8 cellular contexts compared by ENCODE assay signal in genomic region chr14:91510171-91511013, GRCh38. TPM values are rescaled to one million over a fixed set of nuclear protein-coding genes. Genes with fewer than 3 reads are reported as not detected.
A peak's percentile ranks its signal among the peaks of the same experiment; 100 is the strongest.
DNase-seq lines count a peak whose midpoint lies in the region; ATAC-seq and TF ChIP-seq lines count a peak whose summit lies in the region.

Gene PPP4R3A, minus strand, starts transcription at chr14:91510310. Its CDS starts 663 bp downstream, at chr14:91509647.

- peaks cover 0 to 16% (median 0%) of the 10 kb centered on the region in 6 donors for H3K36me3 ChIP-seq in spleen

- intact Hi-C loops in spleen (cut with DNase I; ENCODE audit: low total_unique reads), result no loop called here

- H3K36me3 Mint-ChIP-seq in WTC11, result peaks cover 28% of the 10 kb centered on the region
- peaks cover 0 to 7% (median 3%) of the 10 kb centered on the region in 3 donors for H3K36me3 Mint-ChIP-seq in immature natural killer cell

- H3K9me3 ChIP-seq in AG04450 (ENCODE audit: control insufficient read depth, insufficient read depth, low read length), result peaks cover 2% of the 10 kb centered on the region; the same call in 1 of the 2 replicates
- H3K9me3 ChIP-seq in spleen, result no peaks in the 10 kb centered on the region

- DNase-seq in AG04450 (ENCODE audit: low read depth, low spot score) (peak; percentile 96), NCI-H226 (peak; percentile 96), WTC11 (ENCODE audit: low spot score) (peak; percentile 90), cardiac fibroblast (ENCODE audit: low read depth in 2 of 2) (peak; percentile 97 to 98), immature natural killer cell (peak; percentile 94 to 96 (median 95)), spleen (peak; percentile 99)

- H3K4me1 Mint-ChIP-seq in WTC11, result peaks cover 20% of the 10 kb centered on the region
- H3K4me1 Mint-ChIP-seq in immature natural killer cell, result peaks cover 34 to 42% of the 10 kb centered on the region in 2 donors

- POLR2A ChIA-PET in AG04450 (lab: Yijun Ruan, JAX), result interaction anchor here (0.6 to 0.7 kb wide), 2 partner anchors 77 to 164 kb away, joined by 4 to 6 read pairs; no protein-coding TSS in a partner anchor
- POLR2A ChIA-PET in WTC11 (lab: Charles Lee), result interaction anchor here (0.6 to 1.0 kb wide), 3 partner anchors 57 to 207 kb away, joined by 3 to 4 read pairs (median 3); no protein-coding TSS in a partner anchor

- WGBS in spleen, 5 donors, result 0 to 1% (median 0%) methylated on average over 55 to 95 of the region's 95 CpGs

- TF ChIP-seq CTCF in AG04450 (IDR thresholded peaks at IDR 0.05; ENCODE audit: low read depth, low read length) (no peak), WTC11 (IDR thresholded peaks at IDR 0.05) (no peak), cardiac fibroblast (IDR thresholded peaks at IDR 0.05; ENCODE audit: low read depth, low read length) (no peak), spleen (IDR thresholded peaks at IDR 0.05 in 8 of 11, conservative IDR thresholded peaks at IDR 0.05 in 3 of 11) (peak in 2 of 11 experiments; percentile 10 to 11)

- peaks cover 32 to 48% (median 41%) of the 10 kb centered on the region in 6 donors for H3K4me1 ChIP-seq in spleen

- TF ChIP-seq POLR2A in spleen (IDR thresholded peaks at IDR 0.05), result peak; percentile 40 to 73 (median 72)

- H3K4me3 Mint-ChIP-seq in WTC11 (peak within 1 kb of the TSS; percentile 99), immature natural killer cell (peak within 1 kb of the TSS; percentile 98 to 100 (median 98))

- H3K9me3 Mint-ChIP-seq in WTC11 (no peaks in the 10 kb centered on the region), immature natural killer cell (no peaks in the 10 kb centered on the region)

- CTCF ChIA-PET in AG04450 (lab: Charles Lee), result no interaction called here
- CTCF ChIA-PET in WTC11 (lab: Charles Lee), result no interaction called here

- H3K27me3 ChIP-seq in AG04450 (ENCODE audit: control insufficient read depth, insufficient read depth, low read length) (no peaks in the 10 kb centered on the region), spleen (replicated peaks in 1 of 7) (no peaks in the 10 kb centered on the region)

- H3K4me3 ChIP-seq in AG04450 (ENCODE audit: low read depth, low read length), result peak within 1 kb of the TSS; percentile 89
- H3K4me3 ChIP-seq in cardiac fibroblast (replicated peaks in 1 of 2; ENCODE audit: low read depth in 2 of 2, low read length in 2 of 2), result peak within 1 kb of the TSS; percentile 92 to 95
- peak within 1 kb of the TSS; percentile 84 to 99 (median 95) for H3K4me3 ChIP-seq in spleen

- H3K27ac ChIP-seq in AG04450 (ENCODE audit: low read depth, low read length) (peak within 1 kb of the TSS; percentile 99), spleen (peak within 1 kb of the TSS; percentile 99 to 100 (median 99))

- H3K27me3 Mint-ChIP-seq in WTC11 (ENCODE audit: low read depth) (peaks cover 3% of the 10 kb centered on the region; the same call in 1 of the 2 replicates), immature natural killer cell (ENCODE audit: low read depth in 3 of 3) (peaks cover 7 to 19% (median 16%) of the 10 kb centered on the region in 3 donors)

- ATAC-seq in GM18909 (IDR thresholded peaks at IDR 0.05; ENCODE audit: poor library complexity, unreplicated experiment) (peak; percentile 84), HG03175 (IDR thresholded peaks at IDR 0.05; ENCODE audit: unreplicated experiment) (peak; percentile 85), WTC11 (peak; percentile 86)

- H3K27ac Mint-ChIP-seq in WTC11 (peak within 1 kb of the TSS; percentile 100), immature natural killer cell (peak within 1 kb of the TSS; percentile 99 to 100 (median 99))

TF ChIP-seq in WTC11, 78 proteins besides CTCF, POLR2A, EP300 and RAD21 (continues in another document):
- TF ChIP-seq TEAD1 (CRISPR knock-in tag; IDR thresholded peaks at IDR 0.05), result peak; percentile 86
- peak; percentile 66; the same call in 1 of the 2 replicates for TF ChIP-seq TEAD4 (CRISPR knock-in tag; IDR thresholded peaks at IDR 0.05)
- TF ChIP-seq ESRRA (CRISPR knock-in tag; IDR thresholded peaks at IDR 0.05; ENCODE audit: borderline replicate concordance), result 0 out of 2 replicates have a peak, but pooled peaks have one; percentile 23
- TF ChIP-seq RORB (CRISPR knock-in tag; IDR thresholded peaks at IDR 0.05), result no peak
- peak; percentile 76; the same call in 1 of the 2 replicates for TF ChIP-seq TP53 (CRISPR knock-in tag; IDR thresholded peaks at IDR 0.05)
- TF ChIP-seq, protein P1, sequence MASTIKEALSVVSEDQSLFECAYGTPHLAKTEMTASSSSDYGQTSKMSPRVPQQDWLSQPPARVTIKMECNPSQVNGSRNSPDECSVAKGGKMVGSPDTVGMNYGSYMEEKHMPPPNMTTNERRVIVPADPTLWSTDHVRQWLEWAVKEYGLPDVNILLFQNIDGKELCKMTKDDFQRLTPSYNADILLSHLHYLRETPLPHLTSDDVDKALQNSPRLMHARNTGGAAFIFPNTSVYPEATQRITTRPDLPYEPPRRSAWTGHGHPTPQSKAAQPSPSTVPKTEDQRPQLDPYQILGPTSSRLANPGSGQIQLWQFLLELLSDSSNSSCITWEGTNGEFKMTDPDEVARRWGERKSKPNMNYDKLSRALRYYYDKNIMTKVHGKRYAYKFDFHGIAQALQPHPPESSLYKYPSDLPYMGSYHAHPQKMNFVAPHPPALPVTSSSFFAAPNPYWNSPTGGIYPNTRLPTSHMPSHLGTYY (CRISPR knock-in tag; IDR thresholded peaks at IDR 0.05), result no peak
- TF ChIP-seq SOX15 (CRISPR knock-in tag; IDR thresholded peaks at IDR 0.05), result no peak
- TF ChIP-seq, protein P2, sequence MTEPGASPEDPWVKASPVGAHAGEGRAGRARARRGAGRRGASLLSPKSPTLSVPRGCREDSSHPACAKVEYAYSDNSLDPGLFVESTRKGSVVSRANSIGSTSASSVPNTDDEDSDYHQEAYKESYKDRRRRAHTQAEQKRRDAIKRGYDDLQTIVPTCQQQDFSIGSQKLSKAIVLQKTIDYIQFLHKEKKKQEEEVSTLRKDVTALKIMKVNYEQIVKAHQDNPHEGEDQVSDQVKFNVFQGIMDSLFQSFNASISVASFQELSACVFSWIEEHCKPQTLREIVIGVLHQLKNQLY (CRISPR knock-in tag; IDR thresholded peaks at IDR 0.05), result no peak
- no peak; the same call in 1 of the 2 replicates for TF ChIP-seq ELF4 (CRISPR knock-in tag; IDR thresholded peaks at IDR 0.05; ENCODE audit: low read depth)
- no peak for TF ChIP-seq NFATC4 (CRISPR knock-in tag; IDR thresholded peaks at IDR 0.05)
- peak; percentile 90 for TF ChIP-seq ATF1 (CRISPR knock-in tag; IDR thresholded peaks at IDR 0.05)
- no peak for TF ChIP-seq IRF2 (CRISPR knock-in tag; IDR thresholded peaks at IDR 0.05; ENCODE audit: borderline replicate concordance, low read depth)
- TF ChIP-seq FOXJ3 (CRISPR knock-in tag; IDR thresholded peaks at IDR 0.05; ENCODE audit: borderline replicate concordance), result no peak
- no peak for TF ChIP-seq NR1H2 (CRISPR knock-in tag; IDR thresholded peaks at IDR 0.05)
- peak; percentile 96 for TF ChIP-seq E2F5 (CRISPR knock-in tag; IDR thresholded peaks at IDR 0.05)
- TF ChIP-seq, protein P3, sequence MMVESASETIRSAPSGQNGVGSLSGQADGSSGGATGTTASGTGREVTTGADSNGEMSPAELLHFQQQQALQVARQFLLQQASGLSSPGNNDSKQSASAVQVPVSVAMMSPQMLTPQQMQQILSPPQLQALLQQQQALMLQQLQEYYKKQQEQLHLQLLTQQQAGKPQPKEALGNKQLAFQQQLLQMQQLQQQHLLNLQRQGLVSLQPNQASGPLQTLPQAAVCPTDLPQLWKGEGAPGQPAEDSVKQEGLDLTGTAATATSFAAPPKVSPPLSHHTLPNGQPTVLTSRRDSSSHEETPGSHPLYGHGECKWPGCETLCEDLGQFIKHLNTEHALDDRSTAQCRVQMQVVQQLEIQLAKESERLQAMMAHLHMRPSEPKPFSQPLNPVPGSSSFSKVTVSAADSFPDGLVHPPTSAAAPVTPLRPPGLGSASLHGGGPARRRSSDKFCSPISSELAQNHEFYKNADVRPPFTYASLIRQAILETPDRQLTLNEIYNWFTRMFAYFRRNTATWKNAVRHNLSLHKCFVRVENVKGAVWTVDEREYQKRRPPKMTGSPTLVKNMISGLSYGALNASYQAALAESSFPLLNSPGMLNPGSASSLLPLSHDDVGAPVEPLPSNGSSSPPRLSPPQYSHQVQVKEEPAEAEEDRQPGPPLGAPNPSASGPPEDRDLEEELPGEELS (CRISPR knock-in tag; IDR thresholded peaks at IDR 0.05), result peak; percentile 62
- TF ChIP-seq ZNF512 (CRISPR knock-in tag; IDR thresholded peaks at IDR 0.05; ENCODE audit: borderline replicate concordance), result no peak
- TF ChIP-seq ZNF423 (CRISPR knock-in tag; IDR thresholded peaks at IDR 0.05), result no peak

RNA-seq across cellular contexts. Expression of gene PPP4R3A, which starts in this region (rescaled TPM):
- polyA plus RNA-seq in AG04450 (2011; rRNA removed) (42.4 and 46.9 TPM in 2 replicates), immature natural killer cell (100 to 1,000 TPM in 1 of 3 donors, 10 to 100 TPM in 2; 39.4 to 113 (median 46.8) TPM), spleen (10 to 100 TPM; 53.9 to 76.5 (median 56.2) TPM)
- 32.7 and 45.1 TPM in 2 replicates for polyA minus RNA-seq in AG04450 (2011; rRNA and poly(A)+ RNA removed)
- total RNA-seq in WTC11 (2021) (102 to 124 TPM (median 105 TPM) in 3 replicates), spleen (100 to 1,000 TPM in 6 of 7 donors, 10 to 100 TPM in 1; 90.5 to 119 (median 109) TPM)

Comparison
In these comparisons a context has a peak if more than half of its experiments do, and no peak if none do; other contexts are left out.
1. Peak in every context shown above with its lines: DNase-seq, ATAC-seq, H3K4me3 ChIP-seq and H3K27ac ChIP-seq.